Comparison of ENCODE assay signal across 8 cellular contexts in genomic region chr17:7354262-7354781, GRCh38. TPM values are rescaled to one million over a fixed set of nuclear protein-coding genes. Genes with fewer than 3 reads are reported as not detected.
DNase-seq lines count a peak whose midpoint lies in the region; ATAC-seq and TF ChIP-seq lines count a peak whose summit lies in the region.

No MANE protein-coding gene starts in this region.

- peaks cover 0 to 8% of the 10 kb centered on the region in 2 donors for H3K36me3 Mint-ChIP-seq in CD4-positive, alpha-beta memory T cell
- H3K36me3 Mint-ChIP-seq in HFFc6 (ENCODE audit: low read depth) (no peaks in the 10 kb centered on the region), MCF 10A (ENCODE audit: insufficient read depth, unreplicated experiment) (peaks cover 14% of the 10 kb centered on the region)
- peaks cover 0 to 20% (median 0%) of the 10 kb centered on the region in 5 donors for H3K36me3 Mint-ChIP-seq in naive thymus-derived CD4-positive, alpha-beta T cell

- peaks cover 19 to 49% (median 35%) of the 10 kb centered on the region in 4 donors for H3K4me1 Mint-ChIP-seq in CD4-positive, alpha-beta memory T cell
- H3K4me1 Mint-ChIP-seq in HFFc6 (ENCODE audit: low read depth) (peaks cover 42% of the 10 kb centered on the region), MCF 10A (ENCODE audit: insufficient read depth, unreplicated experiment) (peaks cover 17% of the 10 kb centered on the region)
- peaks cover 14 to 53% (median 32%) of the 10 kb centered on the region in 7 donors for H3K4me1 Mint-ChIP-seq in naive thymus-derived CD4-positive, alpha-beta T cell

- ATAC-seq in naive thymus-derived CD4-positive, alpha-beta T cell: no peak
- no peak for ATAC-seq in HG02840 (IDR thresholded peaks at IDR 0.05; ENCODE audit: low FRiP score, unreplicated experiment)
- no peak for ATAC-seq in HG03135 (IDR thresholded peaks at IDR 0.05; ENCODE audit: unreplicated experiment)

- peak in 1 of 5 donors; percentile 57 for DNase-seq in CD4-positive, alpha-beta memory T cell
- DNase-seq in HFFc6: peak; percentile 74
- peak; percentile 91 for DNase-seq in MCF 10A (ENCODE audit: unreplicated experiment)
- DNase-seq in naive thymus-derived CD4-positive, alpha-beta T cell: no peak
- no peak for DNase-seq in effector CD8-positive, alpha-beta T cell (lab: John Stamatoyannopoulos, UW)
- no peak for DNase-seq in GM13977 (ENCODE audit: low spot score)

- H3K27ac ChIP-seq in CD4-positive, alpha-beta memory T cell (ENCODE audit: low read depth, low read length): no peak overlapping the region
- H3K27ac ChIP-seq in naive thymus-derived CD4-positive, alpha-beta T cell (ENCODE audit: low read depth, low read length): no peak overlapping the region

- TF ChIP-seq CTCF in HFFc6 (IDR thresholded peaks at IDR 0.05): no peak
- TF ChIP-seq CTCF in MCF 10A (IDR thresholded peaks at IDR 0.05; ENCODE audit: unreplicated experiment): no peak
- TF ChIP-seq CTCF in GM13977 (IDR thresholded peaks at IDR 0.05; ENCODE audit: extremely low read depth, insufficient read depth, missing control alignments): no peak

- intact Hi-C loops in CD4-positive, alpha-beta memory T cell (cut with micrococcal nuclease): loop anchor here (5.0 kb wide), 3 partner anchors 38 to 333 kb away; partner anchors contain the start of genes EIF5A, PLSCR3, TP53 and WRAP53
- intact Hi-C loops in MCF 10A (cut with micrococcal nuclease): loop anchor here (2.0 to 10.0 kb wide), 3 partner anchors 26 to 330 kb away; partner anchors contain the start of genes POLR2A, SLC35G6, TNK1 and TP53
- intact Hi-C loops in naive thymus-derived CD4-positive, alpha-beta T cell (cut with micrococcal nuclease): loop anchor here (5.0 to 10.0 kb wide), 4 partner anchors 72 to 333 kb away; partner anchors contain the start of genes POLR2A (in 1 of the 2), SLC2A4 (in 1 of the 2), SLC35G6 (in 1 of the 2) and TP53 (in 1 of the 2)

- no peaks in the 10 kb centered on the region for H3K27me3 Mint-ChIP-seq in CD4-positive, alpha-beta memory T cell
- 0 out of 2 replicates have a peak, but pooled peaks cover 2% of the 10 kb centered on the region for H3K27me3 Mint-ChIP-seq in HFFc6 (ENCODE audit: insufficient read depth)
- H3K27me3 Mint-ChIP-seq in MCF 10A (ENCODE audit: insufficient read depth, unreplicated experiment): no peaks in the 10 kb centered on the region
- H3K27me3 Mint-ChIP-seq in naive thymus-derived CD4-positive, alpha-beta T cell: no peaks in the 10 kb centered on the region

- CTCF ChIA-PET in CD4-positive, alpha-beta memory T cell (lab: Charles Lee; ENCODE audit: partially characterized antibody): interaction anchor here (1.0 to 6.6 kb wide), 10 partner anchors 9 to 334 kb away, joined by 3 to 88 read pairs (median 14); partner anchors contain the start of genes ACAP1, FGF11, SENP3 and TMEM102
- CTCF ChIA-PET in MCF 10A (lab: Yijun Ruan, JAX): interaction anchor here (0.6 to 6.0 kb wide), 10 partner anchors 31 to 309 kb away, joined by 3 to 57 read pairs (median 4); partner anchors contain the start of gene TMEM102
- CTCF ChIA-PET in naive thymus-derived CD4-positive, alpha-beta T cell (lab: Charles Lee): interaction anchor here (0.6 to 5.3 kb wide), 7 partner anchors 13 to 235 kb away, joined by 4 to 67 read pairs (median 7); partner anchors contain the start of genes FGF11, NEURL4, PLSCR3 and SPEM1

- in situ Hi-C loops in GM13977 (cut with MboI; ENCODE audit: low pct_unique_long_range_greater_than_20kb, low sequenced_read_pairs, unreplicated experiment): loop anchor here (25.0 kb wide), 1 partner anchor 208 kb away; the partner anchor contains the start of genes SENP3 and TNFSF13

- POLR2A ChIA-PET in CD4-positive, alpha-beta memory T cell (lab: Charles Lee; ENCODE audit: partially characterized antibody): interaction anchor here (1.3 to 5.0 kb wide), 7 partner anchors 18 to 206 kb away, joined by 4 to 50 read pairs (median 21); partner anchors contain the start of genes ACAP1, POLR2A, SENP3 and TMEM102
- POLR2A ChIA-PET in MCF 10A (lab: Yijun Ruan, JAX): interaction anchor here (0.6 to 7.3 kb wide), 21 partner anchors 20 to 577 kb away, joined by 3 to 76 read pairs (median 5); partner anchors contain the start of genes GPS2, NEURL4, PLSCR3 and POLR2A
- POLR2A ChIA-PET in naive thymus-derived CD4-positive, alpha-beta T cell (lab: Charles Lee): interaction anchor here (0.9 to 5.4 kb wide), 10 partner anchors 18 to 331 kb away, joined by 3 to 29 read pairs (median 4); partner anchors contain the start of genes ACAP1, POLR2A, TMEM102 and TMEM256

- no TSS peak for BruUV-seq in MCF 10A (replicated peaks; lab: Mats Ljungman, UMichigan)

- H3K36me3 ChIP-seq in CD4-positive, alpha-beta memory T cell (ENCODE audit: insufficient read depth, low read length): peaks cover 3% of the 10 kb centered on the region
- peaks cover 0 to 8% (median 0%) of the 10 kb centered on the region in 3 experiments for H3K36me3 ChIP-seq in naive thymus-derived CD4-positive, alpha-beta T cell (ENCODE audit: control insufficient read depth in 2 of 3, insufficient read depth in 3 of 3, low read length in 3 of 3)

- H3K4me3 ChIP-seq in CD4-positive, alpha-beta memory T cell (ENCODE audit: low read length in 2 of 2): no peak overlapping the region
- H3K4me3 ChIP-seq in naive thymus-derived CD4-positive, alpha-beta T cell (ENCODE audit: low read length): no peak overlapping the region

- peak overlapping the region; percentile 35 to 91 (median 73) for H3K27ac Mint-ChIP-seq in CD4-positive, alpha-beta memory T cell
- H3K27ac Mint-ChIP-seq in HFFc6 (peak overlapping the region; percentile 79), MCF 10A (ENCODE audit: low read depth, unreplicated experiment) (peak overlapping the region; percentile 93)
- peak overlapping the region in 8 of 9 donors; percentile 10 to 93 (median 65) for H3K27ac Mint-ChIP-seq in naive thymus-derived CD4-positive, alpha-beta T cell

- peak overlapping the region in 2 of 8 donors; percentile 25 to 50 for H3K4me3 Mint-ChIP-seq in CD4-positive, alpha-beta memory T cell
- H3K4me3 Mint-ChIP-seq in HFFc6 (peak overlapping the region; percentile 73), MCF 10A (ENCODE audit: unreplicated experiment) (peak overlapping the region; percentile 85)
- H3K4me3 Mint-ChIP-seq in naive thymus-derived CD4-positive, alpha-beta T cell: peak overlapping the region in 1 of 10 donors; percentile 46

- peaks cover 0 to 2% (median 0%) of the 10 kb centered on the region in 8 donors for H3K9me3 Mint-ChIP-seq in CD4-positive, alpha-beta memory T cell
- H3K9me3 Mint-ChIP-seq in HFFc6 (no peaks in the 10 kb centered on the region), MCF 10A (ENCODE audit: unreplicated experiment) (no peaks in the 10 kb centered on the region)
- no peaks in the 10 kb centered on the region for H3K9me3 Mint-ChIP-seq in naive thymus-derived CD4-positive, alpha-beta T cell

- no peaks in the 10 kb centered on the region for H3K9me3 ChIP-seq in CD4-positive, alpha-beta memory T cell (ENCODE audit: control insufficient read depth in 1 of 2, low read length in 2 of 2)
- no peaks in the 10 kb centered on the region for H3K9me3 ChIP-seq in naive thymus-derived CD4-positive, alpha-beta T cell (ENCODE audit: control insufficient read depth in 2 of 3, low read length in 3 of 3)

- no peaks in the 10 kb centered on the region for H3K27me3 ChIP-seq in CD4-positive, alpha-beta memory T cell (ENCODE audit: insufficient read depth, low read length)
- H3K27me3 ChIP-seq in naive thymus-derived CD4-positive, alpha-beta T cell (ENCODE audit: control insufficient read depth in 2 of 2, insufficient read depth in 2 of 2, low read length in 2 of 2): no peaks in the 10 kb centered on the region

- peaks cover 40% of the 10 kb centered on the region for H3K4me1 ChIP-seq in CD4-positive, alpha-beta memory T cell (ENCODE audit: insufficient read depth, low read length)
- H3K4me1 ChIP-seq in naive thymus-derived CD4-positive, alpha-beta T cell (ENCODE audit: control insufficient read depth in 2 of 2, insufficient read depth in 2 of 2, low read length in 2 of 2): peaks cover 10 to 27% of the 10 kb centered on the region in 2 donors

RNA-seq across cellular contexts. Expression of gene TMEM95, which starts 0.6 kb away (rescaled TPM):
- not detected for total RNA-seq in CD4-positive, alpha-beta memory T cell
- polyA plus RNA-seq in CD4-positive, alpha-beta memory T cell: not detected
- total RNA-seq in HFFc6 (2021; fragmentation: NEBNext Ultra II Directional; extraction: Animal tissue kit (Norgen Biotek cat#: 25700)): not detected
- not detected in 2 replicates for total RNA-seq in MCF 10A (2022)
- total RNA-seq in naive thymus-derived CD4-positive, alpha-beta T cell: not detected
- polyA plus RNA-seq in naive thymus-derived CD4-positive, alpha-beta T cell: not detected

RNA-seq across cellular contexts. Expression of gene KCTD11, which starts 2.4 kb away (rescaled TPM):
- 1 to 10 TPM; 3.5 to 4.3 TPM for total RNA-seq in CD4-positive, alpha-beta memory T cell
- polyA plus RNA-seq in CD4-positive, alpha-beta memory T cell: 1 to 10 TPM in 1 of 2 donors, under 1 TPM in 1; 0.33 to 1.8 TPM
- total RNA-seq in HFFc6 (2021; fragmentation: NEBNext Ultra II Directional; extraction: Animal tissue kit (Norgen Biotek cat#: 25700)): 10 to 100 TPM; 11.2 to 14.5 (median 12.6) TPM
- 9.2 and 10.1 TPM in 2 replicates for total RNA-seq in MCF 10A (2022)
- total RNA-seq in naive thymus-derived CD4-positive, alpha-beta T cell: 10 to 100 TPM in 1 of 5 experiments, 1 to 10 TPM in 4; 2.7 to 13.7 (median 4.0) TPM
- polyA plus RNA-seq in naive thymus-derived CD4-positive, alpha-beta T cell: 1 to 10 TPM in 1 of 2 donors, under 1 TPM in 1; 0.83 to 1.1 TPM

RNA-seq across cellular contexts. Expression of gene ACAP1, which starts 18.0 kb away (rescaled TPM):
- total RNA-seq in CD4-positive, alpha-beta memory T cell: 100 to 1,000 TPM; 507 to 516 TPM
- 100 to 1,000 TPM; 261 to 264 TPM for polyA plus RNA-seq in CD4-positive, alpha-beta memory T cell
- total RNA-seq in HFFc6 (2021; fragmentation: NEBNext Ultra II Directional; extraction: Animal tissue kit (Norgen Biotek cat#: 25700)): 1 to 10 TPM; 3.2 to 6.4 (median 4.9) TPM
- 4.4 and 4.9 TPM in 2 replicates for total RNA-seq in MCF 10A (2022)
- 100 to 1,000 TPM; 482 to 708 (median 599) TPM for total RNA-seq in naive thymus-derived CD4-positive, alpha-beta T cell
- 100 to 1,000 TPM; 234 to 337 TPM for polyA plus RNA-seq in naive thymus-derived CD4-positive, alpha-beta T cell

RNA-seq across cellular contexts. Expression of gene NEURL4, which starts 25.2 kb away (rescaled TPM):
- total RNA-seq in CD4-positive, alpha-beta memory T cell: 10 to 100 TPM; 73.8 to 81.6 TPM
- 1 to 10 TPM in 1 of 2 donors, under 1 TPM in 1; 0.97 to 2.4 TPM for polyA plus RNA-seq in CD4-positive, alpha-beta memory T cell
- total RNA-seq in HFFc6 (2021; fragmentation: NEBNext Ultra II Directional; extraction: Animal tissue kit (Norgen Biotek cat#: 25700)): 10 to 100 TPM; 18.7 to 24.6 (median 20.4) TPM
- total RNA-seq in MCF 10A (2022): 36.9 and 39.3 TPM in 2 replicates
- 10 to 100 TPM; 42.6 to 92.6 (median 50.1) TPM for total RNA-seq in naive thymus-derived CD4-positive, alpha-beta T cell
- polyA plus RNA-seq in naive thymus-derived CD4-positive, alpha-beta T cell: 1 to 10 TPM; 1.1 to 2.5 TPM

RNA-seq across cellular contexts. Expression of gene TNK1, which starts 26.6 kb away (rescaled TPM):
- 10 to 100 TPM; 13.8 to 15.9 TPM for total RNA-seq in CD4-positive, alpha-beta memory T cell
- polyA plus RNA-seq in CD4-positive, alpha-beta memory T cell: 1 to 10 TPM; 1.7 to 2.1 TPM
- under 1 TPM; 0.20 to 0.41 (median 0.26) TPM for total RNA-seq in HFFc6 (2021; fragmentation: NEBNext Ultra II Directional; extraction: Animal tissue kit (Norgen Biotek cat#: 25700))
- 6.4 and 8.0 TPM in 2 replicates for total RNA-seq in MCF 10A (2022)
- total RNA-seq in naive thymus-derived CD4-positive, alpha-beta T cell: 10 to 100 TPM in 4 of 5 experiments, 1 to 10 TPM in 1; 1.5 to 23.4 (median 13.9) TPM
- 1 to 10 TPM; 5.8 to 7.4 TPM for polyA plus RNA-seq in naive thymus-derived CD4-positive, alpha-beta T cell

Comparison
In these comparisons a context has a peak if more than half of its experiments do, and no peak if none do; other contexts are left out.
1. DNase-seq: peak in HFFc6 (single experiment) and MCF 10A (single experiment); none in naive thymus-derived CD4-positive, alpha-beta T cell (0 of 9), effector CD8-positive, alpha-beta T cell (single experiment) and GM13977 (single experiment).
2. RNA of gene ACAP1, which starts 18.0 kb away (total RNA-seq): 482 to 708 TPM in naive thymus-derived CD4-positive, alpha-beta T cell and 507 to 516 TPM in CD4-positive, alpha-beta memory T cell; 3.2 to 6.4 TPM in HFFc6 and 4.4 to 4.9 TPM in MCF 10A; every median in the first group is over 10 times any median in the second.
3. Peak in every context shown above with its lines, with median percentiles within 50 percentile points of each other: H3K27ac Mint-ChIP-seq.